ENCODE assay signal across 8 cellular contexts in the genomic region with DNA sequence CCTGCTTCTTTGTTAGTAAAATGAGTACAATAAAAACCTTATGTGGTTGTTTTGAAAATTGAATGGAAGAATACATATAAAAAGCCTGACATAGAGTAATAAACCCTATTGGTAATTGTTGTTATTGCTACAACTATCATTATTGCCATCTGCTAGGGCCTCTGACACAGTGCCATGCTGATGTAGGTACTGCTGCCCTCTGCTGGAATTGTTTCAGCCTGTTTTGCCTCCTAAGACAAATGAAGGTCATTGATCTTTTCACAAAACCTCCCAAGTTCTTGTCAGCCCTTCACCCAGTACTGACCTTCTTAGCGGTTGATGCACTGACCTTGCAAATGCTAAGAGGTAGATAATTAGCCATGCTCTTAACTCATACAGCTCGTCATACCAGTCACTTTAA.
DNase-seq lines count a peak whose midpoint lies in the region; ATAC-seq and TF ChIP-seq lines count a peak whose summit lies in the region.

No MANE protein-coding gene starts in this region.

- peak; percentile 11 for DNase-seq in COR-L47 (lab: John Stamatoyannopoulos, UW)
- DNase-seq in MV-4-11 (lab: John Stamatoyannopoulos, UW): peak; percentile 28
- peak; percentile 85 for DNase-seq in endodermal cell
- peak; percentile 7 for DNase-seq in retinal pigment epithelial cell (ENCODE audit: low read depth)
- no peak for DNase-seq in natural killer cell

- intact Hi-C loops in natural killer cell (cut with micrococcal nuclease): no loop called here

- no peaks in the 10 kb centered on the region for H3K27me3 Mint-ChIP-seq in endodermal cell (ENCODE audit: insufficient read depth)
- no peaks in the 10 kb centered on the region for H3K27me3 Mint-ChIP-seq in activated T-helper 17 cell treated with anti-CD3 and anti-CD28 coated beads, Interleukin-2, amount 50 U/mL, for 72 hours
- no peaks in the 10 kb centered on the region for H3K27me3 Mint-ChIP-seq in natural killer cell (ENCODE audit: low read depth in 2 of 2)

- H3K27ac ChIP-seq in endodermal cell (ENCODE audit: low read depth, low read length): no peak overlapping the region

- H3K4me1 Mint-ChIP-seq in endodermal cell: peaks cover 26% of the 10 kb centered on the region
- H3K4me1 Mint-ChIP-seq in activated T-helper 17 cell treated with anti-CD3 and anti-CD28 coated beads, Interleukin-2, amount 50 U/mL, for 72 hours: no peaks in the 10 kb centered on the region
- no peaks in the 10 kb centered on the region for H3K4me1 Mint-ChIP-seq in natural killer cell

- H3K4me3 ChIP-seq in endodermal cell (ENCODE audit: low read length) (no peak overlapping the region), retinal pigment epithelial cell (ENCODE audit: low read length) (no peak overlapping the region)

- no peaks in the 10 kb centered on the region for H3K4me1 ChIP-seq in endodermal cell (ENCODE audit: control insufficient read depth, insufficient read depth, low read length)

- TF ChIP-seq CTCF in endodermal cell (conservative IDR thresholded peaks at IDR 0.05): peak; percentile 87
- peak; percentile 66 for TF ChIP-seq CTCF in retinal pigment epithelial cell (conservative IDR thresholded peaks at IDR 0.05; ENCODE audit: low read depth, low read length)
- no peak for TF ChIP-seq CTCF in natural killer cell (IDR thresholded peaks at IDR 0.05)

- H3K9me3 Mint-ChIP-seq in endodermal cell: no peaks in the 10 kb centered on the region
- no peaks in the 10 kb centered on the region for H3K9me3 Mint-ChIP-seq in activated T-helper 17 cell treated with anti-CD3 and anti-CD28 coated beads, Interleukin-2, amount 50 U/mL, for 72 hours
- peaks cover 4 to 16% of the 10 kb centered on the region in 2 donors for H3K9me3 Mint-ChIP-seq in natural killer cell

- WGBS in endodermal cell (ENCODE audit: insufficient coverage in 1 of 2, insufficient read length in 1 of 2), 2 experiments: 67% methylated on average over 2 of the region's 2 CpGs; no CpG with 5 or more reads in 1 of the 2 experiments

- H3K27me3 ChIP-seq in endodermal cell (ENCODE audit: control insufficient read depth, insufficient read depth, low read length, poor library complexity, severe bottlenecking): no peaks in the 10 kb centered on the region

- no peaks in the 10 kb centered on the region for H3K9me3 ChIP-seq in endodermal cell (ENCODE audit: control insufficient read depth, low read length)

- no peaks in the 10 kb centered on the region for H3K36me3 Mint-ChIP-seq in endodermal cell (ENCODE audit: low read depth)
- H3K36me3 Mint-ChIP-seq in activated T-helper 17 cell treated with anti-CD3 and anti-CD28 coated beads, Interleukin-2, amount 50 U/mL, for 72 hours (ENCODE audit: low read depth): no peaks in the 10 kb centered on the region
- peaks cover 5% of the 10 kb centered on the region for H3K36me3 Mint-ChIP-seq in natural killer cell

- H3K4me3 Mint-ChIP-seq in endodermal cell (no peak overlapping the region), natural killer cell (no peak overlapping the region)
- no peak overlapping the region for H3K4me3 Mint-ChIP-seq in activated T-helper 17 cell treated with anti-CD3 and anti-CD28 coated beads, Interleukin-2, amount 50 U/mL, for 72 hours

- H3K27ac Mint-ChIP-seq in endodermal cell (no peak overlapping the region), natural killer cell (no peak overlapping the region)
- no peak overlapping the region for H3K27ac Mint-ChIP-seq in activated T-helper 17 cell treated with anti-CD3 and anti-CD28 coated beads, Interleukin-2, amount 50 U/mL, for 72 hours

- H3K36me3 ChIP-seq in endodermal cell (ENCODE audit: control insufficient read depth, insufficient read depth, low read length): no peaks in the 10 kb centered on the region

- ATAC-seq in GM18909 (IDR thresholded peaks at IDR 0.05; ENCODE audit: poor library complexity, unreplicated experiment): peak; percentile 67
- ATAC-seq in activated T-helper 17 cell treated with anti-CD3 and anti-CD28 coated beads, Interleukin-2, amount 50 U/mL, for 72 hours (replicated peaks): no peak
- no peak for ATAC-seq in GM18907 (IDR thresholded peaks at IDR 0.05; ENCODE audit: unreplicated experiment)
- ATAC-seq in natural killer cell: no peak

- H3K9ac ChIP-seq in endodermal cell (ENCODE audit: extremely low read depth, low read length, poor library complexity, severe bottlenecking): no peak overlapping the region
